ENCODE assay signal across 8 cellular contexts in the genomic region with DNA sequence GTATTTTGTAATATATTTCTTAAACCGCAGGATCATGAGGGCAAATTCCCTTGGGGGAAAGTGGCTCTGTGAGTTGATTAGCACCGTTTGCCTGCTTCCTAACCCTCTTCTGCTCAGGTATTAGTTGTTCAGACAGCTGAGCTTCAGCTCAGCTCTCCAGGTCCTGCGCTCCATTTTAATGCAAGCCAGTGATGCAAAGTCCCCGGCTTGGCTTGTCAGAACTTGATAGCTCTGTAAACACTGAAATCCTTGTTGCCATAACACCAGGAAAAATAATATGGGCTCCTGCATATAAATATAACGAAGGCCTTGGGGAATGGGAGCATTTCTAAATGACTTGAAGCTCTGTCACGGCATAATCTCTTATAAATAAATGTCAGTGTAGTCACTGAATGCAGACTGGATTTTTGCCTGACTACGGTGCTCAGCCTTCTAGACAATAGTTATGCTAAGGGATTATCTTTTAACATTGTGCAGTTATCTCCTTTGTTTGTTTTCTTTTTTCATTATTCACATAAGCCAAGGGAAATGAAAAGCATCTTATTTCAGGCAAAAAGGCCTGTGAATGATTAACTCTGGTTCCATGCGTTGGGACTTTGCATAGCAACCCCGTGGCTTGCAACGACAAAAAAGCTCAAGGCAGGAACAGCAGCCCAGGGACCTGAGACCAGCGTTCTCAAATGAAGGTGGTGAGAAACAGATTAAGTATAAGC.
DNase-seq lines count a peak whose midpoint lies in the region; ATAC-seq, FAIRE-seq and TF ChIP-seq lines count a peak whose summit lies in the region.

No MANE protein-coding gene starts in this region.

- POLR2A ChIA-PET in CD8-positive, alpha-beta memory T cell (lab: Charles Lee), result no interaction called here

- H3K4me3 ChIP-seq in RWPE2 (ENCODE audit: severe bottlenecking) (no peak overlapping the region), small intestine (ENCODE audit: low read depth in 1 of 2, low read length in 2 of 2) (no peak overlapping the region)
- no peak overlapping the region for H3K4me3 ChIP-seq in CD8-positive, alpha-beta memory T cell (ENCODE audit: low read length)

- no peaks in the 10 kb centered on the region for H3K36me3 Mint-ChIP-seq in CD8-positive, alpha-beta memory T cell

- TF ChIP-seq CTCF in RWPE2 (IDR thresholded peaks at IDR 0.05; ENCODE audit: poor library complexity, severe bottlenecking), result no peak

- H3K27ac ChIP-seq in RWPE2 (ENCODE audit: poor library complexity, severe bottlenecking), result peak overlapping the region; percentile 26
- peak overlapping the region in 1 of 2 donors; percentile 66 for H3K27ac ChIP-seq in small intestine (ENCODE audit: low read depth in 1 of 2, low read length in 1 of 2)
- H3K27ac ChIP-seq in CD8-positive, alpha-beta memory T cell (ENCODE audit: low read depth, low read length), result no peak overlapping the region

- intact Hi-C loops in left cardiac atrium (cut with DNase I), result loop anchor here (5.0 to 10.0 kb wide), 2 partner anchors 245 to 247 kb away; no protein-coding TSS in a partner anchor

- no peaks in the 10 kb centered on the region for H3K27me3 Mint-ChIP-seq in CD8-positive, alpha-beta memory T cell

- no peak overlapping the region for H3K27ac Mint-ChIP-seq in CD8-positive, alpha-beta memory T cell

- CTCF ChIA-PET in CD8-positive, alpha-beta memory T cell (lab: Charles Lee), result no interaction called here

- DNase-seq in RWPE2 (ENCODE audit: low spot score), result peak; percentile 63
- DNase-seq in left cardiac atrium, result no peak
- peak; percentile 72 for DNase-seq in small intestine
- DNase-seq in NCI-H446 (lab: John Stamatoyannopoulos, UW), result no peak
- no peak for DNase-seq in NK-92 (lab: John Stamatoyannopoulos, UW; ENCODE audit: unreplicated experiment)
- DNase-seq in CD8-positive, alpha-beta memory T cell, result no peak

- H3K27me3 ChIP-seq in RWPE2 (ENCODE audit: insufficient read depth, poor library complexity, severe bottlenecking), result no peaks in the 10 kb centered on the region
- peaks cover 0 to 1% of the 10 kb centered on the region in 2 donors for H3K27me3 ChIP-seq in small intestine (ENCODE audit: control insufficient read depth in 2 of 2, insufficient read depth in 2 of 2, low read length in 2 of 2)
- H3K27me3 ChIP-seq in CD8-positive, alpha-beta memory T cell (ENCODE audit: insufficient read depth, low read length, poor library complexity, severe bottlenecking), result no peaks in the 10 kb centered on the region

- H3K36me3 ChIP-seq in RWPE2 (ENCODE audit: low read depth) (no peaks in the 10 kb centered on the region), small intestine (ENCODE audit: control insufficient read depth in 2 of 2, insufficient read depth in 2 of 2, low read length in 2 of 2) (no peaks in the 10 kb centered on the region)
- no peaks in the 10 kb centered on the region for H3K36me3 ChIP-seq in CD8-positive, alpha-beta memory T cell (ENCODE audit: insufficient read depth, low read length)

- WGBS in small intestine, 3 donors, result 11 to 36% (median 26%) methylated on average over 11 of the region's 11 CpGs

- H3K9me3 Mint-ChIP-seq in CD8-positive, alpha-beta memory T cell, result no peaks in the 10 kb centered on the region

- no peaks in the 10 kb centered on the region for H3K4me1 Mint-ChIP-seq in CD8-positive, alpha-beta memory T cell

- peaks cover 19% of the 10 kb centered on the region for H3K4me1 ChIP-seq in RWPE2 (ENCODE audit: insufficient read depth, poor library complexity, severe bottlenecking)
- peaks cover 5 to 7% of the 10 kb centered on the region in 2 donors for H3K4me1 ChIP-seq in small intestine (ENCODE audit: control insufficient read depth in 2 of 2, insufficient read depth in 1 of 2, low read depth in 1 of 2, low read length in 1 of 2)
- H3K4me1 ChIP-seq in CD8-positive, alpha-beta memory T cell (ENCODE audit: insufficient read depth, low read length), result no peaks in the 10 kb centered on the region

- no peak overlapping the region for H3K4me3 Mint-ChIP-seq in CD8-positive, alpha-beta memory T cell

- H3K9me3 ChIP-seq in RWPE2 (ENCODE audit: severe bottlenecking), result no peaks in the 10 kb centered on the region
- no peaks in the 10 kb centered on the region for H3K9me3 ChIP-seq in small intestine (ENCODE audit: control insufficient read depth, low read depth)
- no peaks in the 10 kb centered on the region for H3K9me3 ChIP-seq in CD8-positive, alpha-beta memory T cell (ENCODE audit: low read length)

- ATAC-seq in GM19455 (IDR thresholded peaks at IDR 0.05; ENCODE audit: unreplicated experiment) (peak; percentile 29), HG03460 (IDR thresholded peaks at IDR 0.05; ENCODE audit: unreplicated experiment) (peak; percentile 51), RWPE2 (ENCODE audit: low read depth) (peak; percentile 95), left cardiac atrium (peak; percentile 61 to 63)

- FAIRE-seq in small intestine (lab: Jason Lieb, UNC), result no peak

Comparison
In these comparisons a context has a peak if more than half of its experiments do, and no peak if none do; other contexts are left out.
1. ATAC-seq: peak in every context shown above with its lines; median percentile 95 in RWPE2; 62 in left cardiac atrium; 51 in HG03460; 29 in GM19455.
2. DNase-seq: peak in RWPE2 (single experiment) and small intestine (single experiment); none in left cardiac atrium (single experiment), NCI-H446 (0 of 2), NK-92 (single experiment) and CD8-positive, alpha-beta memory T cell (0 of 5).